Comparison of ENCODE assay signal across 7 cellular contexts in genomic region chr6:35736293-35736894, GRCh38. TPM values are rescaled to one million over a fixed set of nuclear protein-coding genes. Genes with fewer than 3 reads are reported as not detected.
DNase-seq lines count a peak whose midpoint lies in the region; ATAC-seq and TF ChIP-seq lines count a peak whose summit lies in the region.

No MANE protein-coding gene starts in this region.

- DNase-seq in GM12864 (ENCODE audit: low read depth) (no peak), NB4 (ENCODE audit: low read depth) (peak; percentile 84), iris pigment epithelial cell (ENCODE audit: low read depth) (peak; percentile 47)
- DNase-seq in stimulated activated CD4-positive, alpha-beta T cell treated with anti-CD3 and anti-CD28 coated beads, Interleukin-1b, Interleukin-23, amount 100 ng/mL, for 48 hours: peak; percentile 82

- peak overlapping the region; percentile 11; the same call in 1 of the 2 replicates for H3K27ac ChIP-seq in VCaP

- no peaks in the 10 kb centered on the region for H3K36me3 Mint-ChIP-seq in brain

- no peaks in the 10 kb centered on the region for H3K9me3 Mint-ChIP-seq in brain

- no peak for ATAC-seq in HG02938 (IDR thresholded peaks at IDR 0.05; ENCODE audit: unreplicated experiment)

- no peak for TF ChIP-seq POLR2A in NB4 (IDR thresholded peaks at IDR 0.05; ENCODE audit: extremely low read depth, insufficient read length)

- peak overlapping the region in 1 of 5 experiments; percentile 42 for H3K4me3 Mint-ChIP-seq in brain

- H3K4me3 ChIP-seq in GM12864 (ENCODE audit: low read depth, low read length): no peak overlapping the region
- H3K4me3 ChIP-seq in NB4 (ENCODE audit: low read depth, low read length): no peak overlapping the region

- peaks cover 58% of the 10 kb centered on the region for H3K4me1 Mint-ChIP-seq in brain

- peak; percentile 93 for TF ChIP-seq CTCF in GM12864 (IDR thresholded peaks at IDR 0.05; ENCODE audit: low read depth, low read length, missing control alignments)
- peak; percentile 98 for TF ChIP-seq CTCF in NB4 (IDR thresholded peaks at IDR 0.05; ENCODE audit: low read depth, low read length)
- TF ChIP-seq CTCF in VCaP (conservative IDR thresholded peaks at IDR 0.05): peak; percentile 90
- TF ChIP-seq CTCF in brain (conservative IDR thresholded peaks at IDR 0.05): peak; percentile 91 to 95

- H3K27ac Mint-ChIP-seq in brain: peak overlapping the region in 3 of 5 experiments; percentile 57 to 97 (median 86)

- H3K27me3 Mint-ChIP-seq in brain: no peaks in the 10 kb centered on the region

RNA-seq across cellular contexts. Expression of gene ARMC12, which starts 0.4 kb away (rescaled TPM):
- 0.68 TPM for polyA plus RNA-seq in brain (ENCODE audit: insufficient read depth, low read depth, low replicate concordance)

RNA-seq across cellular contexts. Expression of gene CLPSL2, which starts 40.0 kb away (rescaled TPM):
- 2.3 TPM for polyA plus RNA-seq in brain (ENCODE audit: insufficient read depth, low read depth, low replicate concordance)

RNA-seq across cellular contexts. Expression of gene CLPSL1, which starts 44.4 kb away (rescaled TPM):
- polyA plus RNA-seq in brain (ENCODE audit: insufficient read depth, low read depth, low replicate concordance): not detected

RNA-seq across cellular contexts. Expression of gene FKBP5, which starts 47.7 kb away (rescaled TPM):
- polyA plus RNA-seq in brain (ENCODE audit: insufficient read depth, low read depth, low replicate concordance): 20.2 TPM
